In the genomic region with DNA sequence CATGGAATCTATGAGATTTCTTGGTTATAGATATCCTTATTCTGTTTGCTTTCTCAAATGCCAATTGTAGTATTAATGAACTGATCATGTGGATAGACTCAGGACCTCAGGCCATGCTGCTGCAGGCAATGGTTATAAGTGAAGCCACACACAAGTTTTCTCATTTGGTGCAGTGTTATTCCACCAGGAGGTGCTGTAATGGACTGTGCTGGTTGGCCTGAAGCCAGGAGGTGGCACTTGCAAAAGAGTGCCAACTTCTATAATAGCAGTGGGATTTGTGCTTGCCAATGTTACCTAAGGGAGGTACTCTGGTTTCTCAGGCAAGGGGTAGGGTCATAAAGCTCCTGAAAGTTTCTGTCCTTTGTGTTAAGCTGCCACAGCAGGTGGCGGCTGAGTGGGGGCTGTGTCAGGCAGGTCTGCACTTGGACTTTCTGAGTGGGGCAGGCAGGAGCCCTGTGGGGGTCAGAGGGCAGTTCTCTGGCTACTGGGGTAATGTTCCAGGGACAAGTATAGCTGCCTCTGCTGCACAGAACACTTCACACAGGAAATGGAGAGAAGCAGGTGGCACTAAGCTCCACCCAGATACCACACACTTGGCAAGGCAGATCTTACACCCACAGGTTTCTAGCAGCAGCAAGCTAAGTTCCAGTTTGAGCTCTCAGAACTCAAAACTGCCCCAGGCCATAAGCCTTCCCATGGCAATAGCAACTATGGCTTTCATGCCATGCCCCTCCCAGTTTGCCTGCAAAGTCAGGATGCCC, we compare ENCODE assay signal across 8 cellular contexts.
DNase-seq lines count a peak whose midpoint lies in the region; FAIRE-seq and TF ChIP-seq lines count a peak whose summit lies in the region.

No MANE protein-coding gene starts in this region.

- H2BK120ac ChIP-seq in mesenchymal stem cell (ENCODE audit: low read depth, low read length): no peak overlapping the region

- no peak overlapping the region for H4K91ac ChIP-seq in mesenchymal stem cell (ENCODE audit: low read length)

- DNase-seq in NCI-H146 (lab: John Stamatoyannopoulos, UW) (peak; percentile 1), NCI-H146 treated with DMSO at 0.1 percent for 48 hours (lab: John Stamatoyannopoulos, UW; ENCODE audit: unreplicated experiment) (no peak), HFFc6 (no peak), M059J (ENCODE audit: low read depth) (peak; percentile 79), keratinocyte (ENCODE audit: low read depth, low spot score) (peak; percentile 13), NCI-H1436 (lab: John Stamatoyannopoulos, UW) (no peak), mesenchymal stem cell (no peak)
- DNase-seq in activated CD4-positive, alpha-beta memory T cell treated with anti-CD3 and anti-CD28 coated beads, Interleukin-2, amount 10 ng/mL, durations not matched to agents 7 days and 5 days: no peak

- peaks cover 4% of the 10 kb centered on the region; the same call in 1 of the 2 replicates for H3K27me3 Mint-ChIP-seq in HFFc6 (ENCODE audit: insufficient read depth)
- H3K27me3 Mint-ChIP-seq in activated CD4-positive, alpha-beta memory T cell treated with anti-CD3 and anti-CD28 coated beads, Interleukin-2, amount 10 ng/mL, durations not matched to agents 7 days and 5 days: no peaks in the 10 kb centered on the region

- H3K9me1 ChIP-seq in keratinocyte (ENCODE audit: control insufficient read depth, extremely low read depth, insufficient read depth, low read length): no peaks in the 10 kb centered on the region

- H3K23ac ChIP-seq in mesenchymal stem cell (ENCODE audit: low read length in 2 of 2): no peak overlapping the region

- no peak overlapping the region for H3K27ac Mint-ChIP-seq in HFFc6
- no peak overlapping the region for H3K27ac Mint-ChIP-seq in activated CD4-positive, alpha-beta memory T cell treated with anti-CD3 and anti-CD28 coated beads, Interleukin-2, amount 10 ng/mL, durations not matched to agents 7 days and 5 days

- H3K36me3 ChIP-seq in keratinocyte (ENCODE audit: control insufficient read depth in 2 of 2, extremely low read depth in 1 of 2, insufficient read depth in 2 of 2, low read length in 2 of 2) (no peaks in the 10 kb centered on the region), mesenchymal stem cell (ENCODE audit: control insufficient read depth in 1 of 2, insufficient read depth in 2 of 2, low read depth in 1 of 2, low read length in 2 of 2) (no peaks in the 10 kb centered on the region)

- H3K27ac ChIP-seq in keratinocyte (ENCODE audit: control insufficient read depth, insufficient read depth, low read length) (no peak overlapping the region), mesenchymal stem cell (ENCODE audit: low read length, poor library complexity, severe bottlenecking) (no peak overlapping the region)

- no peaks in the 10 kb centered on the region for H3K36me3 Mint-ChIP-seq in HFFc6 (ENCODE audit: low read depth)
- no peaks in the 10 kb centered on the region for H3K36me3 Mint-ChIP-seq in activated CD4-positive, alpha-beta memory T cell treated with anti-CD3 and anti-CD28 coated beads, Interleukin-2, amount 10 ng/mL, durations not matched to agents 7 days and 5 days (ENCODE audit: low read depth)

- H3K4me1 ChIP-seq in keratinocyte (ENCODE audit: control insufficient read depth, extremely low read depth, insufficient read depth, low read length): peaks cover 7% of the 10 kb centered on the region
- no peaks in the 10 kb centered on the region for H3K4me1 ChIP-seq in mesenchymal stem cell (ENCODE audit: control insufficient read depth, insufficient read depth, low read depth, low read length)

- H3K4me3 ChIP-seq in keratinocyte (ENCODE audit: control insufficient read depth in 2 of 3, extremely low read depth in 1 of 3, insufficient read depth in 2 of 3, low read depth in 1 of 3, low read length in 3 of 3) (no peak overlapping the region), mesenchymal stem cell (ENCODE audit: insufficient read depth in 1 of 2, low read depth in 1 of 2, low read length in 2 of 2) (no peak overlapping the region)

- FAIRE-seq in keratinocyte (lab: Jason Lieb, UNC): peak; percentile 77

- CTCF ChIA-PET in activated CD4-positive, alpha-beta memory T cell treated with anti-CD3 and anti-CD28 coated beads, Interleukin-2, amount 10 ng/mL, durations not matched to agents 7 days and 5 days (lab: Charles Lee): no interaction called here

- no peaks in the 10 kb centered on the region; the same call in 1 of the 2 replicates for H3K4me1 Mint-ChIP-seq in HFFc6 (ENCODE audit: low read depth)
- H3K4me1 Mint-ChIP-seq in activated CD4-positive, alpha-beta memory T cell treated with anti-CD3 and anti-CD28 coated beads, Interleukin-2, amount 10 ng/mL, durations not matched to agents 7 days and 5 days: no peaks in the 10 kb centered on the region

- H3K27me3 ChIP-seq in keratinocyte (ENCODE audit: control insufficient read depth, extremely low read depth, insufficient read depth, low read length) (no peaks in the 10 kb centered on the region), mesenchymal stem cell (ENCODE audit: control insufficient read depth in 1 of 2, insufficient read depth in 1 of 2, low read length in 2 of 2) (no peaks in the 10 kb centered on the region)

- H3K9ac ChIP-seq in keratinocyte (ENCODE audit: control insufficient read depth, extremely low read depth, insufficient read depth, low read length) (no peak overlapping the region), mesenchymal stem cell (ENCODE audit: low read length) (no peak overlapping the region)

- no peaks in the 10 kb centered on the region for H3K79me2 ChIP-seq in keratinocyte (ENCODE audit: control insufficient read depth, insufficient read depth, low read length)

- H4K8ac ChIP-seq in mesenchymal stem cell (ENCODE audit: low read length): no peak overlapping the region

- dilution Hi-C loops in keratinocyte (cut with MboI; ENCODE audit: extremely low pct_ligation_motif_present, low sequenced_read_pairs): no loop called here

- POLR2A ChIA-PET in activated CD4-positive, alpha-beta memory T cell treated with anti-CD3 and anti-CD28 coated beads, Interleukin-2, amount 10 ng/mL, durations not matched to agents 7 days and 5 days (lab: Charles Lee): no interaction called here

- H2BK5ac ChIP-seq in mesenchymal stem cell (ENCODE audit: low read depth, low read length, poor library complexity, severe bottlenecking): no peak overlapping the region

- H3K14ac ChIP-seq in mesenchymal stem cell (ENCODE audit: low read length in 2 of 2): no peak overlapping the region

- no peak overlapping the region for H2BK15ac ChIP-seq in mesenchymal stem cell (ENCODE audit: low read depth, poor library complexity, severe bottlenecking)

- no peak overlapping the region for H3K18ac ChIP-seq in mesenchymal stem cell (ENCODE audit: low read depth in 1 of 2, low read length in 2 of 2)

- no peak overlapping the region for H2AFZ ChIP-seq in keratinocyte (ENCODE audit: control insufficient read depth, low read length)
- H2AFZ ChIP-seq in mesenchymal stem cell (ENCODE audit: low read depth, low read length): no peak overlapping the region

- no peak overlapping the region for H3K4me3 Mint-ChIP-seq in HFFc6
- H3K4me3 Mint-ChIP-seq in activated CD4-positive, alpha-beta memory T cell treated with anti-CD3 and anti-CD28 coated beads, Interleukin-2, amount 10 ng/mL, durations not matched to agents 7 days and 5 days: no peak overlapping the region

- H3K4me2 ChIP-seq in keratinocyte (ENCODE audit: control insufficient read depth, extremely low read depth, insufficient read depth, low read depth, low read length) (no peak overlapping the region), mesenchymal stem cell (ENCODE audit: low read length, poor library complexity, severe bottlenecking) (no peak overlapping the region)

- H3K9me3 ChIP-seq in keratinocyte (ENCODE audit: control insufficient read depth, low read depth, low read length) (no peaks in the 10 kb centered on the region), mesenchymal stem cell (ENCODE audit: control insufficient read depth, low read length) (peaks cover 5% of the 10 kb centered on the region)

- no peak overlapping the region for H2AK5ac ChIP-seq in mesenchymal stem cell (ENCODE audit: low read length, severe bottlenecking)

- no peaks in the 10 kb centered on the region for H3K79me1 ChIP-seq in mesenchymal stem cell (replicated peaks; ENCODE audit: low read length, poor library complexity, severe bottlenecking)

- H4K20me1 ChIP-seq in keratinocyte (ENCODE audit: control insufficient read depth, extremely low read depth, insufficient read depth, low read length): no peaks in the 10 kb centered on the region

- WGBS in mesenchymal stem cell: 93% methylated on average over 1 of the region's 1 CpG

- TF ChIP-seq CTCF in HFFc6 (IDR thresholded peaks at IDR 0.05) (peak; percentile 54), keratinocyte (optimal IDR thresholded peaks at IDR 0.05 in 1 of 3, IDR thresholded peaks at IDR 0.05 in 1 of 3, conservative IDR thresholded peaks at IDR 0.05 in 1 of 3; ENCODE audit: extremely low read depth in 1 of 3, insufficient read depth in 2 of 3, low read length in 3 of 3) (peak; percentile 30 to 45 (median 33))

- H3K9me3 Mint-ChIP-seq in HFFc6: no peaks in the 10 kb centered on the region
- H3K9me3 Mint-ChIP-seq in activated CD4-positive, alpha-beta memory T cell treated with anti-CD3 and anti-CD28 coated beads, Interleukin-2, amount 10 ng/mL, durations not matched to agents 7 days and 5 days: no peaks in the 10 kb centered on the region

- no peak overlapping the region for H2BK12ac ChIP-seq in mesenchymal stem cell (ENCODE audit: low read length in 2 of 2)

- H3K4ac ChIP-seq in mesenchymal stem cell (ENCODE audit: low read depth in 1 of 2, low read length in 2 of 2): no peak overlapping the region

Comparison
In these comparisons a context has a peak if more than half of its experiments do, and no peak if none do; other contexts are left out.
1. DNase-seq: peak in NCI-H146 (single experiment), M059J (single experiment) and keratinocyte (single experiment); none in NCI-H146 treated with DMSO at 0.1 percent for 48 hours (single experiment), HFFc6 (single experiment), NCI-H1436 (single experiment), activated CD4-positive, alpha-beta memory T cell treated with anti-CD3 and anti-CD28 coated beads, Interleukin-2, amount 10 ng/mL, durations not matched to agents 7 days and 5 days (single experiment) and mesenchymal stem cell (single experiment).